Comparison of ENCODE assay signal across 18 cellular contexts in the genomic region with DNA sequence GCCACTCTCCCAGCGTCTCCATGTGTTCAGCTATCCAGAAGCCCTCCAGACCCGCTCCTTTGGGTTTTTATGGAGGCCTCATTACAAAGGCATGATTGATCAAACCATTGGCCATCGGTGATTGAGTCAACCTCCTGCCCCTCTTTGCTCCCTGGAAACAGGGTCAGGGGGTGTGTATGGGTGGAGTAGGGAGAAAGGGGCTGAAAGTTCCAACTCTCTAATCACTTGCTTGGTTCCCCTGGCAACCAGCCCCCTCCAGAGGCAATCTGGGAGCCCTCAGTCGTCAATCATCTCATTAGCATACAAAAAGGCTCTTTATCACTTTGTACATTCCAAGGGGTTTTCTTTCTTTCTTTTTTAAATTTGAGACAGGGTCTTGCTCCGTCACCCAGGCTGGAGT. TPM values are rescaled to one million over a fixed set of nuclear protein-coding genes. Genes with fewer than 3 reads are reported as not detected.
DNase-seq lines count a peak whose midpoint lies in the region; ATAC-seq and TF ChIP-seq lines count a peak whose summit lies in the region.
"Had no signal": no experiment of that assay in that cellular context is flagged by ENCODE, and none has a peak within 500 bp of the region (broad histone marks: within the 10 kb centered on the region; RNA-seq: fewer than 3 reads in every experiment).

No MANE protein-coding gene starts in this region.

- H3K4me3 Mint-ChIP-seq in activated naive CD8-positive, alpha-beta T cell, result no peak overlapping the region
- H3K4me3 Mint-ChIP-seq in activated naive CD8-positive, alpha-beta T cell treated with anti-CD3 and anti-CD28 coated beads for 36 hours, result no peak overlapping the region
- peak overlapping the region; percentile 71 for H3K4me3 Mint-ChIP-seq in endodermal cell
- H3K4me3 Mint-ChIP-seq: activated naive CD4-positive, alpha-beta T cell treated with anti-CD3 and anti-CD28 coated beads, Interleukin-2, amount 50 U/mL, for 24 hours; CD14-positive monocyte; immature natural killer cell had no signal

- 0 to 11% methylated on average over 2 to 5 of the region's 5 CpGs for WGBS in endodermal cell (ENCODE audit: insufficient coverage in 1 of 2, insufficient read length in 1 of 2), 2 experiments

- H3K27ac ChIP-seq in endodermal cell (ENCODE audit: low read depth, low read length), result peak overlapping the region; percentile 74
- H3K27ac ChIP-seq: A549, GM23248 had no signal

- peak overlapping the region; percentile 61 for H3K9ac ChIP-seq in endodermal cell (ENCODE audit: extremely low read depth, low read length, poor library complexity, severe bottlenecking)
- peak overlapping the region; percentile 61 for H3K9ac ChIP-seq in mucosa of stomach (ENCODE audit: low read length)
- H3K9ac ChIP-seq: GM23248 had no signal

- DNase-seq in activated naive CD8-positive, alpha-beta T cell treated with anti-CD3 and anti-CD28 coated beads for 36 hours, result no peak
- DNase-seq in endodermal cell (peak; percentile 86), NCI-H1417 treated with DMSO at 0.1 percent for 48 hours (lab: John Stamatoyannopoulos, UW) (no peak), T-helper 2 cell (no peak)
- no peak for DNase-seq in NK-92 treated with Interleukin-12 subunit alpha and Interleukin-12 subunit beta, amount 100 ng/mL, for 24 hours (lab: John Stamatoyannopoulos, UW)
- DNase-seq: DMS79; effector memory CD4-positive, alpha-beta T cell; GM23248; immature natural killer cell; NCI-H748 treated with DMSO at 0.1 percent for 48 hours; occipital lobe; T-helper 1 cell had no signal

- TF ChIP-seq CTCF in endodermal cell (conservative IDR thresholded peaks at IDR 0.05), result no peak

- no peaks in the 10 kb centered on the region for H3K27me3 Mint-ChIP-seq in activated naive CD8-positive, alpha-beta T cell
- H3K27me3 Mint-ChIP-seq in activated naive CD8-positive, alpha-beta T cell treated with anti-CD3 and anti-CD28 coated beads for 36 hours, result no peaks in the 10 kb centered on the region
- peaks cover 39% of the 10 kb centered on the region for H3K27me3 Mint-ChIP-seq in endodermal cell (ENCODE audit: insufficient read depth)
- H3K27me3 Mint-ChIP-seq: activated naive CD4-positive, alpha-beta T cell treated with anti-CD3 and anti-CD28 coated beads, Interleukin-2, amount 50 U/mL, for 24 hours had no signal

- H3K36me3 Mint-ChIP-seq in activated naive CD8-positive, alpha-beta T cell, result no peaks in the 10 kb centered on the region
- no peaks in the 10 kb centered on the region for H3K36me3 Mint-ChIP-seq in activated naive CD8-positive, alpha-beta T cell treated with anti-CD3 and anti-CD28 coated beads for 36 hours
- peaks cover 23% of the 10 kb centered on the region for H3K36me3 Mint-ChIP-seq in endodermal cell (ENCODE audit: low read depth)
- H3K36me3 Mint-ChIP-seq: activated naive CD4-positive, alpha-beta T cell treated with anti-CD3 and anti-CD28 coated beads, Interleukin-2, amount 50 U/mL, for 24 hours; CD14-positive monocyte; immature natural killer cell had no signal

- no peaks in the 10 kb centered on the region for H3K9me3 ChIP-seq in endodermal cell (ENCODE audit: control insufficient read depth, low read length)
- no peaks in the 10 kb centered on the region for H3K9me3 ChIP-seq in mucosa of stomach (ENCODE audit: control insufficient read depth, low read length)
- H3K9me3 ChIP-seq: A549 had no signal

- peaks cover 25% of the 10 kb centered on the region for H3K4me1 Mint-ChIP-seq in activated naive CD8-positive, alpha-beta T cell (ENCODE audit: low read depth)
- peaks cover 26% of the 10 kb centered on the region for H3K4me1 Mint-ChIP-seq in activated naive CD8-positive, alpha-beta T cell treated with anti-CD3 and anti-CD28 coated beads for 36 hours
- H3K4me1 Mint-ChIP-seq in endodermal cell, result peaks cover 47% of the 10 kb centered on the region
- H3K4me1 Mint-ChIP-seq: CD14-positive monocyte had no signal

- H3K27ac Mint-ChIP-seq in activated naive CD8-positive, alpha-beta T cell, result peak overlapping the region; percentile 54
- no peak overlapping the region for H3K27ac Mint-ChIP-seq in activated naive CD8-positive, alpha-beta T cell treated with anti-CD3 and anti-CD28 coated beads for 36 hours
- peak overlapping the region; percentile 86 for H3K27ac Mint-ChIP-seq in endodermal cell
- H3K27ac Mint-ChIP-seq: activated naive CD4-positive, alpha-beta T cell treated with anti-CD3 and anti-CD28 coated beads, Interleukin-2, amount 50 U/mL, for 24 hours; CD14-positive monocyte; immature natural killer cell had no signal

- H3K4me1 ChIP-seq in endodermal cell (ENCODE audit: control insufficient read depth, insufficient read depth, low read length), result peaks cover 10% of the 10 kb centered on the region
- peaks cover 47% of the 10 kb centered on the region for H3K4me1 ChIP-seq in mucosa of stomach (ENCODE audit: control insufficient read depth, insufficient read depth, low read length)
- H3K4me1 ChIP-seq: A549 had no signal

- ATAC-seq in GM19324 (IDR thresholded peaks at IDR 0.05; ENCODE audit: low FRiP score, unreplicated experiment), result no peak

- H3K27me3 ChIP-seq in endodermal cell (ENCODE audit: control insufficient read depth, insufficient read depth, low read length, poor library complexity, severe bottlenecking), result no peaks in the 10 kb centered on the region
- no peaks in the 10 kb centered on the region for H3K27me3 ChIP-seq in mucosa of stomach (ENCODE audit: control insufficient read depth, insufficient read depth, low read length)

- H3K36me3 ChIP-seq in endodermal cell (ENCODE audit: control insufficient read depth, insufficient read depth, low read length) (peaks cover 25% of the 10 kb centered on the region), mucosa of stomach (ENCODE audit: control insufficient read depth, insufficient read depth, low read length) (no peaks in the 10 kb centered on the region)

- H3K4me3 ChIP-seq in endodermal cell (ENCODE audit: low read length) (peak overlapping the region; percentile 87), mucosa of stomach (ENCODE audit: low read length) (peak overlapping the region; percentile 42)
- H3K4me3 ChIP-seq: A549, GM23248 had no signal

- no peaks in the 10 kb centered on the region for H3K9me3 Mint-ChIP-seq in activated naive CD8-positive, alpha-beta T cell (ENCODE audit: low read depth)
- H3K9me3 Mint-ChIP-seq in activated naive CD8-positive, alpha-beta T cell treated with anti-CD3 and anti-CD28 coated beads for 36 hours, result no peaks in the 10 kb centered on the region
- H3K9me3 Mint-ChIP-seq in endodermal cell, result no peaks in the 10 kb centered on the region
- H3K9me3 Mint-ChIP-seq: activated naive CD4-positive, alpha-beta T cell treated with anti-CD3 and anti-CD28 coated beads, Interleukin-2, amount 50 U/mL, for 24 hours; immature natural killer cell had no signal

RNA-seq across cellular contexts. Expression of a gene that starts 2.3 kb away (rescaled TPM):
- under 1 TPM; 0.54 to 0.76 TPM for total RNA-seq in activated naive CD8-positive, alpha-beta T cell treated with anti-CD3 and anti-CD28 coated beads for 36 hours
- total RNA-seq in endodermal cell, result 10 to 100 TPM; 31.8 to 56.1 TPM
- 83.8 TPM for polyA plus RNA-seq in endodermal cell (2013, experiment 1 of 2)
- polyA plus RNA-seq in endodermal cell (2013, experiment 2 of 2), result 72.7 TPM

Comparison
In these comparisons a context has a peak if more than half of its experiments do, and no peak if none do; other contexts are left out.
1. RNA of a gene that starts 2.3 kb away (total RNA-seq): 31.8 to 56.1 TPM in endodermal cell; 0.54 to 0.76 TPM in activated naive CD8-positive, alpha-beta T cell treated with anti-CD3 and anti-CD28 coated beads for 36 hours; every median in the first group is over 10 times any median in the second.